30 cellular contexts compared by ENCODE assay signal in the genomic region with DNA sequence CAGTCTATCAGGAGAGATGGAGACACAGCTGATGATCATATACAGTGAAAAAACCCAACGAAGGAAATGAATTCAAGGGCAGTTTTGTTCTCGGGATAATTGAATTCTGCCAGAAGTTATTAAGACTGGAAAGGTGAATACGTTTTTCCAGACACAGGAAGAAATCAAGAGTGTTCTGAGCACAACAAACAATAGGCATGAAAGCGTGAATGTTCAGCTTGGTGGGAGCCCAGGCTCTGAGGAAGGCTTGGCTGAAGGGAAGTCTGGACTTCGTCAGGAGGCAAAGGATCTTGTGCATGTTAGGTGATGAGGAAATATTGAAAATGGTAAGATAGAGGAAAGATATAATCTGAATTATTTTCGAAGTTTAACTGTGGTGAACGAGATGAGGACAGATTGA. TPM values are rescaled to one million over a fixed set of nuclear protein-coding genes. Genes with fewer than 3 reads are reported as not detected.
"Had no signal": no experiment of that assay in that cellular context is flagged by ENCODE, and none has a peak within 500 bp of the region (broad histone marks: within the 10 kb centered on the region; RNA-seq: fewer than 3 reads in every experiment).

No MANE protein-coding gene starts in this region.

- H3K4me1 ChIP-seq: gastrocnemius medialis, left lung, lower lobe of right lung, neural progenitor cell, parathyroid adenoma, suprapubic skin, transverse colon, vagina had no signal

- H3K27ac Mint-ChIP-seq: memory B cell; naive thymus-derived CD4-positive, alpha-beta T cell; nephron; neural progenitor cell; progenitor cell of endocrine pancreas had no signal

- ATAC-seq: esophagus mucosa; gastrocnemius medialis; left cardiac atrium; left lung; lower lobe of right lung; naive thymus-derived CD4-positive, alpha-beta T cell; sciatic nerve; stimulated activated naive CD8-positive, alpha-beta T cell treated with anti-CD3 and anti-CD28 coated beads, Interleukin-15, amount 100 ng/mL, for 72 hours had no signal

- H3K36me3 Mint-ChIP-seq: memory B cell; naive thymus-derived CD4-positive, alpha-beta T cell had no signal

- H3K27ac ChIP-seq: coronary artery, dorsolateral prefrontal cortex, epithelial cell of prostate, gastrocnemius medialis, hepatocyte, left lung, lower lobe of right lung, neural progenitor cell, parathyroid adenoma, suprapubic skin, transverse colon, vagina had no signal

- DNase-seq: dorsolateral prefrontal cortex; effector CD4-positive, alpha-beta T cell; gastrocnemius medialis; heart left ventricle; left cardiac atrium; left lung; lower lobe of right lung; midbrain; naive thymus-derived CD4-positive, alpha-beta T cell; stimulated activated CD4-positive, alpha-beta T cell treated with anti-CD3 and anti-CD28 coated beads, Interleukin-12 subunit alpha, Interleukin-12 subunit beta, amount 100 ng/mL, for 4 hours; stimulated activated CD4-positive, alpha-beta T cell treated with anti-CD3 and anti-CD28 coated beads, Interleukin-1b, Interleukin-23, amount 100 ng/mL, for 48 hours; stimulated activated CD4-positive, alpha-beta T cell treated with anti-CD3 and anti-CD28 coated beads, Interleukin-4, amount 100 ng/mL, for 1 hour; stimulated activated CD8-positive, alpha-beta memory T cell treated with anti-CD3 and anti-CD28 coated beads, Interleukin-4, amount 100 ng/mL, for 48 hours; stimulated activated naive CD4-positive, alpha-beta T cell; stimulated activated naive CD8-positive, alpha-beta T cell treated with anti-CD3 and anti-CD28 coated beads, Interleukin-15, amount 100 ng/mL, for 72 hours; transverse colon had no signal

- H3K36me3 ChIP-seq: gastrocnemius medialis, heart left ventricle, left lung, lower lobe of right lung, neural progenitor cell, suprapubic skin, transverse colon, vagina had no signal

- H3K4me1 Mint-ChIP-seq: memory B cell; naive thymus-derived CD4-positive, alpha-beta T cell; nephron; neural progenitor cell; stimulated activated naive CD8-positive, alpha-beta T cell treated with anti-CD3 and anti-CD28 coated beads, Interleukin-15, amount 100 ng/mL, for 72 hours had no signal

- H3K27me3 ChIP-seq: dorsolateral prefrontal cortex, gastrocnemius medialis, heart left ventricle, hepatocyte, left lung, neural progenitor cell, suprapubic skin, transverse colon, vagina had no signal

- H3K27me3 Mint-ChIP-seq: memory B cell; progenitor cell of endocrine pancreas; stimulated activated naive CD8-positive, alpha-beta T cell treated with anti-CD3 and anti-CD28 coated beads, Interleukin-15, amount 100 ng/mL, for 72 hours had no signal

- H3K9me3 ChIP-seq: gastrocnemius medialis, lower lobe of right lung, suprapubic skin, transverse colon, vagina had no signal

- H3K4me3 Mint-ChIP-seq: memory B cell; naive thymus-derived CD4-positive, alpha-beta T cell; nephron; neural progenitor cell; stimulated activated naive CD8-positive, alpha-beta T cell treated with anti-CD3 and anti-CD28 coated beads, Interleukin-15, amount 100 ng/mL, for 72 hours had no signal

- H3K4me3 ChIP-seq: coronary artery, dorsolateral prefrontal cortex, gastrocnemius medialis, heart left ventricle, hepatocyte, left lung, lower lobe of right lung, neural progenitor cell, smooth muscle cell, suprapubic skin, transverse colon, vagina had no signal

RNA-seq across cellular contexts. Expression of gene CYYR1, which starts 50.4 kb away (rescaled TPM):
- total RNA-seq: naive thymus-derived CD4-positive, alpha-beta T cell; osteoblast had no signal
